In genomic region chr5:158967566-158967965, GRCh38 we compare ENCODE assay signal across 13 cellular contexts.
DNase-seq lines count a peak whose midpoint lies in the region; ATAC-seq and TF ChIP-seq lines count a peak whose summit lies in the region.
"Had no signal": no experiment of that assay in that cellular context is flagged by ENCODE, and none has a peak within 500 bp of the region (broad histone marks: within the 10 kb centered on the region; RNA-seq: fewer than 3 reads in every experiment).

No MANE protein-coding gene starts in this region.

- H3K79me2 ChIP-seq in DOHH2 (ENCODE audit: control insufficient read depth, low read length) (peaks cover 47% of the 10 kb centered on the region), Karpas-422 (ENCODE audit: low read length) (peaks cover 100% of the 10 kb centered on the region)

- peak overlapping the region; percentile 42 for H3K4me3 ChIP-seq in DOHH2 (ENCODE audit: low read length)
- H3K4me3 ChIP-seq in Karpas-422 (ENCODE audit: low read length) = no peak overlapping the region
- peak overlapping the region; percentile 69 for H3K4me3 ChIP-seq in adipocyte (ENCODE audit: low read length)
- H3K4me3 ChIP-seq: lower lobe of right lung, ovary had no signal

- no peak for TF ChIP-seq CTCF in DOHH2 (IDR thresholded peaks at IDR 0.05; ENCODE audit: low read depth, low read length, poor library complexity, severe bottlenecking)

- peak overlapping the region; percentile 52 for H3K4me2 ChIP-seq in DOHH2 (ENCODE audit: low read length)
- peak overlapping the region; percentile 8 for H3K4me2 ChIP-seq in Karpas-422 (ENCODE audit: low read depth, low read length, poor library complexity, severe bottlenecking)

- H3K27ac ChIP-seq in DOHH2 (ENCODE audit: low read depth, low read length) = no peak overlapping the region; the same call in 1 of the 2 replicates
- peak overlapping the region; percentile 47; the same call in 1 of the 2 replicates for H3K27ac ChIP-seq in Karpas-422 (ENCODE audit: low read length)
- H3K27ac ChIP-seq: lower lobe of right lung, ovary had no signal

- H3K9me2 ChIP-seq in DOHH2 (replicated peaks; ENCODE audit: control insufficient read depth, low read length) = no peaks in the 10 kb centered on the region
- no peaks in the 10 kb centered on the region for H3K9me2 ChIP-seq in Karpas-422 (replicated peaks; ENCODE audit: insufficient read depth, low read length)

- ATAC-seq in memory B cell (ENCODE audit: low read depth) = peak; percentile 46
- no peak for ATAC-seq in HG03280 (IDR thresholded peaks at IDR 0.05; ENCODE audit: unreplicated experiment)
- ATAC-seq in HG03175 (IDR thresholded peaks at IDR 0.05; ENCODE audit: unreplicated experiment) = no peak
- ATAC-seq: lower lobe of right lung had no signal

- DNase-seq in Karpas-422 (no peak), adipocyte (ENCODE audit: low read depth) (peak; percentile 82), memory B cell (ENCODE audit: low spot score in 2 of 2) (no peak), NCI-H187 treated with DMSO at 0.1 percent for 48 hours (lab: John Stamatoyannopoulos, UW) (no peak), NCI-H1694 (lab: John Stamatoyannopoulos, UW) (no peak)
- DNase-seq: activated CD4-positive, CD25-positive, alpha-beta regulatory T cell; cerebellar nuclear complex; lower lobe of right lung; NCI-H146; ovary had no signal

- no peak overlapping the region for H2AFZ ChIP-seq in Karpas-422 (ENCODE audit: low read length)

- H4K20me1 ChIP-seq in DOHH2 (ENCODE audit: control insufficient read depth, insufficient read depth, low read depth, low read length) (no peaks in the 10 kb centered on the region), Karpas-422 (ENCODE audit: insufficient read depth, low read depth, low read length) (no peaks in the 10 kb centered on the region)

- peak overlapping the region; percentile 85 for H3K27ac Mint-ChIP-seq in memory B cell

- H3K4me3 Mint-ChIP-seq in memory B cell = no peak overlapping the region

- H3K9ac ChIP-seq in Karpas-422 (ENCODE audit: low read length) (no peak overlapping the region), adipocyte (ENCODE audit: low read length) (peak overlapping the region; percentile 55)

- H3K9me3 ChIP-seq in DOHH2 (ENCODE audit: control insufficient read depth, insufficient read depth, low read length) (no peaks in the 10 kb centered on the region), Karpas-422 (ENCODE audit: low read length) (no peaks in the 10 kb centered on the region), adipocyte (ENCODE audit: control insufficient read depth, low read length) (no peaks in the 10 kb centered on the region)
- H3K9me3 ChIP-seq: lower lobe of right lung, ovary had no signal

- H3K36me3 Mint-ChIP-seq in memory B cell = peaks cover 6% of the 10 kb centered on the region

- H3K36me3 ChIP-seq in DOHH2 (ENCODE audit: control insufficient read depth, low read length) (no peaks in the 10 kb centered on the region), Karpas-422 (ENCODE audit: insufficient read depth, low read length) (peaks cover 19% of the 10 kb centered on the region; the same call in 1 of the 2 replicates), adipocyte (ENCODE audit: control insufficient read depth, insufficient read depth, low read length, severe bottlenecking) (peaks cover 13% of the 10 kb centered on the region)
- H3K36me3 ChIP-seq: lower lobe of right lung, ovary had no signal

- H3K4me1 ChIP-seq in DOHH2 (ENCODE audit: control insufficient read depth, low read length) = peaks cover 46% of the 10 kb centered on the region
- H3K4me1 ChIP-seq in Karpas-422 (ENCODE audit: low read length) = peaks cover 56% of the 10 kb centered on the region
- H3K4me1 ChIP-seq in adipocyte (ENCODE audit: control insufficient read depth, insufficient read depth, low read length) = peaks cover 29% of the 10 kb centered on the region
- H3K4me1 ChIP-seq: lower lobe of right lung had no signal

- H3F3A ChIP-seq in DOHH2 (ENCODE audit: control insufficient read depth, insufficient read depth) = peaks cover 3% of the 10 kb centered on the region; the same call in 1 of the 2 replicates

- H3K4me1 Mint-ChIP-seq in memory B cell = peaks cover 43% of the 10 kb centered on the region

- no peaks in the 10 kb centered on the region for H3K9me3 Mint-ChIP-seq in memory B cell

- H3K27me3 ChIP-seq in DOHH2 (ENCODE audit: control insufficient read depth, low read length) (no peaks in the 10 kb centered on the region), Karpas-422 (ENCODE audit: low read length) (no peaks in the 10 kb centered on the region), adipocyte (replicated peaks; ENCODE audit: control insufficient read depth, insufficient read depth, low read length) (no peaks in the 10 kb centered on the region)
- H3K27me3 ChIP-seq: ovary had no signal

- H3K27me3 Mint-ChIP-seq in memory B cell = no peaks in the 10 kb centered on the region
